ENCODE assay signal across 1 cellular context in the genomic region with DNA sequence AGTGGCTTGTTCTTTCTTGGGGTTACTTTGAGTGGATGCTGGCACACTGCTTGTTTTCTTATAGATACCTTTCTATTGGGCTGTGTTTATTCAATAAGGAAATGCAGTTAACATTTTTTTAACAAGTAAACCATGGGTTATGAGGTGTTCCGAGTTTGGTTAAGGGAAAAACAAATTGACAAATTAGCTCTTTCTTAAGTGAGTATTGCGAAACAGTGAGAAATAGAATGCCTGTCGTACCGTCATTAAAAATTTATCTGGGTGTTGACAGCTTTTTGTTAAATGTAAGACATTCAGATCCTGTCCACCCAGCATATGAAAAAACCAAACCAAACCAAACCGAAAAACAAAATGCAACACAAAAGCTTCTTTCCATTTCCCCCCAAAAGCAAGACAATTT.
A peak's percentile ranks its signal among the peaks of the same experiment; 100 is the strongest.
TF ChIP-seq lines count a peak whose summit lies in the region.

No MANE protein-coding gene starts in this region.

TF ChIP-seq in H1, 55 proteins besides CTCF, POLR2A, EP300 and RAD21:
- TF ChIP-seq CREB1 (IDR thresholded peaks at IDR 0.05) (no peak), CEBPB (IDR thresholded peaks at IDR 0.05; ENCODE audit: low read depth, low read length) (peak; percentile 81)
